In genomic region chr17:44307387-44308186, GRCh38 we compare ENCODE assay signal across 2 cellular contexts.
TF ChIP-seq lines count a peak whose summit lies in the region.

No MANE protein-coding gene starts in this region.

TF ChIP-seq in Ishikawa, 13 proteins besides CTCF, POLR2A, EP300 and RAD21 (continued from another document):
- TF ChIP-seq, protein P1, sequence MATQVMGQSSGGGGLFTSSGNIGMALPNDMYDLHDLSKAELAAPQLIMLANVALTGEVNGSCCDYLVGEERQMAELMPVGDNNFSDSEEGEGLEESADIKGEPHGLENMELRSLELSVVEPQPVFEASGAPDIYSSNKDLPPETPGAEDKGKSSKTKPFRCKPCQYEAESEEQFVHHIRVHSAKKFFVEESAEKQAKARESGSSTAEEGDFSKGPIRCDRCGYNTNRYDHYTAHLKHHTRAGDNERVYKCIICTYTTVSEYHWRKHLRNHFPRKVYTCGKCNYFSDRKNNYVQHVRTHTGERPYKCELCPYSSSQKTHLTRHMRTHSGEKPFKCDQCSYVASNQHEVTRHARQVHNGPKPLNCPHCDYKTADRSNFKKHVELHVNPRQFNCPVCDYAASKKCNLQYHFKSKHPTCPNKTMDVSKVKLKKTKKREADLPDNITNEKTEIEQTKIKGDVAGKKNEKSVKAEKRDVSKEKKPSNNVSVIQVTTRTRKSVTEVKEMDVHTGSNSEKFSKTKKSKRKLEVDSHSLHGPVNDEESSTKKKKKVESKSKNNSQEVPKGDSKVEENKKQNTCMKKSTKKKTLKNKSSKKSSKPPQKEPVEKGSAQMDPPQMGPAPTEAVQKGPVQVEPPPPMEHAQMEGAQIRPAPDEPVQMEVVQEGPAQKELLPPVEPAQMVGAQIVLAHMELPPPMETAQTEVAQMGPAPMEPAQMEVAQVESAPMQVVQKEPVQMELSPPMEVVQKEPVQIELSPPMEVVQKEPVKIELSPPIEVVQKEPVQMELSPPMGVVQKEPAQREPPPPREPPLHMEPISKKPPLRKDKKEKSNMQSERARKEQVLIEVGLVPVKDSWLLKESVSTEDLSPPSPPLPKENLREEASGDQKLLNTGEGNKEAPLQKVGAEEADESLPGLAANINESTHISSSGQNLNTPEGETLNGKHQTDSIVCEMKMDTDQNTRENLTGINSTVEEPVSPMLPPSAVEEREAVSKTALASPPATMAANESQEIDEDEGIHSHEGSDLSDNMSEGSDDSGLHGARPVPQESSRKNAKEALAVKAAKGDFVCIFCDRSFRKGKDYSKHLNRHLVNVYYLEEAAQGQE (IDR thresholded peaks at IDR 0.05; ENCODE audit: low read depth): no peak
- peak; percentile 27 for TF ChIP-seq NFIC (IDR thresholded peaks at IDR 0.05)
- no peak for TF ChIP-seq CREB1 (IDR thresholded peaks at IDR 0.05; ENCODE audit: low read depth)

TF ChIP-seq in WTC11, 78 proteins besides CTCF, POLR2A, EP300 and RAD21 (continued from another document and continues in another):
- TF ChIP-seq PRRX2 (CRISPR knock-in tag; IDR thresholded peaks at IDR 0.05): no peak
- no peak for TF ChIP-seq PREB (CRISPR knock-in tag; IDR thresholded peaks at IDR 0.05; ENCODE audit: borderline replicate concordance)
- no peak for TF ChIP-seq SMAD3 (CRISPR knock-in tag; IDR thresholded peaks at IDR 0.05; ENCODE audit: borderline replicate concordance)
- TF ChIP-seq JAZF1 (CRISPR knock-in tag; IDR thresholded peaks at IDR 0.05): no peak
- no peak for TF ChIP-seq CREM (CRISPR knock-in tag; IDR thresholded peaks at IDR 0.05)
- 0 out of 2 replicates have a peak, but pooled peaks have one; percentile 6 for TF ChIP-seq IRF1 (CRISPR knock-in tag; IDR thresholded peaks at IDR 0.05)
- TF ChIP-seq FOXP1 (CRISPR knock-in tag; IDR thresholded peaks at IDR 0.05; ENCODE audit: borderline replicate concordance): peak; percentile 55; the same call in 1 of the 2 replicates
- TF ChIP-seq, protein P2, sequence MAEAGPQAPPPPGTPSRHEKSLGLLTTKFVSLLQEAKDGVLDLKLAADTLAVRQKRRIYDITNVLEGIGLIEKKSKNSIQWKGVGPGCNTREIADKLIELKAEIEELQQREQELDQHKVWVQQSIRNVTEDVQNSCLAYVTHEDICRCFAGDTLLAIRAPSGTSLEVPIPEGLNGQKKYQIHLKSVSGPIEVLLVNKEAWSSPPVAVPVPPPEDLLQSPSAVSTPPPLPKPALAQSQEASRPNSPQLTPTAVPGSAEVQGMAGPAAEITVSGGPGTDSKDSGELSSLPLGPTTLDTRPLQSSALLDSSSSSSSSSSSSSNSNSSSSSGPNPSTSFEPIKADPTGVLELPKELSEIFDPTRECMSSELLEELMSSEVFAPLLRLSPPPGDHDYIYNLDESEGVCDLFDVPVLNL (CRISPR knock-in tag; IDR thresholded peaks at IDR 0.05; ENCODE audit: borderline replicate concordance, low read depth): 0 out of 2 replicates have a peak, but pooled peaks have one; percentile 24
- no peak for TF ChIP-seq ZNF219 (CRISPR knock-in tag; IDR thresholded peaks at IDR 0.05; ENCODE audit: borderline replicate concordance)
- peak; percentile 8; the same call in 1 of the 2 replicates for TF ChIP-seq FOXP4 (CRISPR knock-in tag; IDR thresholded peaks at IDR 0.05)
- TF ChIP-seq, protein P3, sequence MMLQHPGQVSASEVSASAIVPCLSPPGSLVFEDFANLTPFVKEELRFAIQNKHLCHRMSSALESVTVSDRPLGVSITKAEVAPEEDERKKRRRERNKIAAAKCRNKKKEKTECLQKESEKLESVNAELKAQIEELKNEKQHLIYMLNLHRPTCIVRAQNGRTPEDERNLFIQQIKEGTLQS (CRISPR knock-in tag; conservative IDR thresholded peaks at IDR 0.05): no peak
- TF ChIP-seq AR (CRISPR knock-in tag; IDR thresholded peaks at IDR 0.05): no peak
- no peak for TF ChIP-seq ELF4 (CRISPR knock-in tag; IDR thresholded peaks at IDR 0.05; ENCODE audit: low read depth)
- TF ChIP-seq ZBTB21 (CRISPR knock-in tag; IDR thresholded peaks at IDR 0.05; ENCODE audit: borderline replicate concordance): no peak
- TF ChIP-seq USF1 (CRISPR knock-in tag; IDR thresholded peaks at IDR 0.05): no peak
- no peak for TF ChIP-seq MYBL2 (CRISPR knock-in tag; IDR thresholded peaks at IDR 0.05)
- TF ChIP-seq OVOL2 (CRISPR knock-in tag; IDR thresholded peaks at IDR 0.05; ENCODE audit: borderline replicate concordance): no peak
- TF ChIP-seq SP1 (CRISPR knock-in tag; conservative IDR thresholded peaks at IDR 0.05): peak; percentile 56
- 0 out of 2 replicates have a peak, but pooled peaks have one; percentile 9 for TF ChIP-seq ETV6 (CRISPR knock-in tag; IDR thresholded peaks at IDR 0.05)
- TF ChIP-seq, protein P4, sequence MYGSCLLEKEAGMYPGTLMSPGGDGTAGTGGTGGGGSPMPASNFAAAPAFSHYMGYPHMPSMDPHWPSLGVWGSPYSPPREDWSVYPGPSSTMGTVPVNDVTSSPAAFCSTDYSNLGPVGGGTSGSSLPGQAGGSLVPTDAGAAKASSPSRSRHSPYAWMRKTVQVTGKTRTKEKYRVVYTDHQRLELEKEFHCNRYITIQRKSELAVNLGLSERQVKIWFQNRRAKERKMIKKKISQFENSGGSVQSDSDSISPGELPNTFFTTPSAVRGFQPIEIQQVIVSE (CRISPR knock-in tag; IDR thresholded peaks at IDR 0.05; ENCODE audit: borderline replicate concordance): no peak
- no peak for TF ChIP-seq ZNF263 (CRISPR knock-in tag; IDR thresholded peaks at IDR 0.05; ENCODE audit: low read depth)
- TF ChIP-seq, protein P5, sequence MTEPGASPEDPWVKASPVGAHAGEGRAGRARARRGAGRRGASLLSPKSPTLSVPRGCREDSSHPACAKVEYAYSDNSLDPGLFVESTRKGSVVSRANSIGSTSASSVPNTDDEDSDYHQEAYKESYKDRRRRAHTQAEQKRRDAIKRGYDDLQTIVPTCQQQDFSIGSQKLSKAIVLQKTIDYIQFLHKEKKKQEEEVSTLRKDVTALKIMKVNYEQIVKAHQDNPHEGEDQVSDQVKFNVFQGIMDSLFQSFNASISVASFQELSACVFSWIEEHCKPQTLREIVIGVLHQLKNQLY (CRISPR knock-in tag; IDR thresholded peaks at IDR 0.05): no peak
- TF ChIP-seq, protein P6, sequence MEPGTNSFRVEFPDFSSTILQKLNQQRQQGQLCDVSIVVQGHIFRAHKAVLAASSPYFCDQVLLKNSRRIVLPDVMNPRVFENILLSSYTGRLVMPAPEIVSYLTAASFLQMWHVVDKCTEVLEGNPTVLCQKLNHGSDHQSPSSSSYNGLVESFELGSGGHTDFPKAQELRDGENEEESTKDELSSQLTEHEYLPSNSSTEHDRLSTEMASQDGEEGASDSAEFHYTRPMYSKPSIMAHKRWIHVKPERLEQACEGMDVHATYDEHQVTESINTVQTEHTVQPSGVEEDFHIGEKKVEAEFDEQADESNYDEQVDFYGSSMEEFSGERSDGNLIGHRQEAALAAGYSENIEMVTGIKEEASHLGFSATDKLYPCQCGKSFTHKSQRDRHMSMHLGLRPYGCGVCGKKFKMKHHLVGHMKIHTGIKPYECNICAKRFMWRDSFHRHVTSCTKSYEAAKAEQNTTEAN (CRISPR knock-in tag; IDR thresholded peaks at IDR 0.05): no peak
- no peak for TF ChIP-seq JUN (CRISPR knock-in tag; IDR thresholded peaks at IDR 0.05)
- TF ChIP-seq ATF6 (CRISPR knock-in tag; IDR thresholded peaks at IDR 0.05): no peak
- TF ChIP-seq ZNF396 (CRISPR knock-in tag; IDR thresholded peaks at IDR 0.05; ENCODE audit: borderline replicate concordance): no peak
- 0 out of 2 replicates have a peak, but pooled peaks have one; percentile 15 for TF ChIP-seq FOXK1 (CRISPR knock-in tag; IDR thresholded peaks at IDR 0.05)
- TF ChIP-seq, protein P7, sequence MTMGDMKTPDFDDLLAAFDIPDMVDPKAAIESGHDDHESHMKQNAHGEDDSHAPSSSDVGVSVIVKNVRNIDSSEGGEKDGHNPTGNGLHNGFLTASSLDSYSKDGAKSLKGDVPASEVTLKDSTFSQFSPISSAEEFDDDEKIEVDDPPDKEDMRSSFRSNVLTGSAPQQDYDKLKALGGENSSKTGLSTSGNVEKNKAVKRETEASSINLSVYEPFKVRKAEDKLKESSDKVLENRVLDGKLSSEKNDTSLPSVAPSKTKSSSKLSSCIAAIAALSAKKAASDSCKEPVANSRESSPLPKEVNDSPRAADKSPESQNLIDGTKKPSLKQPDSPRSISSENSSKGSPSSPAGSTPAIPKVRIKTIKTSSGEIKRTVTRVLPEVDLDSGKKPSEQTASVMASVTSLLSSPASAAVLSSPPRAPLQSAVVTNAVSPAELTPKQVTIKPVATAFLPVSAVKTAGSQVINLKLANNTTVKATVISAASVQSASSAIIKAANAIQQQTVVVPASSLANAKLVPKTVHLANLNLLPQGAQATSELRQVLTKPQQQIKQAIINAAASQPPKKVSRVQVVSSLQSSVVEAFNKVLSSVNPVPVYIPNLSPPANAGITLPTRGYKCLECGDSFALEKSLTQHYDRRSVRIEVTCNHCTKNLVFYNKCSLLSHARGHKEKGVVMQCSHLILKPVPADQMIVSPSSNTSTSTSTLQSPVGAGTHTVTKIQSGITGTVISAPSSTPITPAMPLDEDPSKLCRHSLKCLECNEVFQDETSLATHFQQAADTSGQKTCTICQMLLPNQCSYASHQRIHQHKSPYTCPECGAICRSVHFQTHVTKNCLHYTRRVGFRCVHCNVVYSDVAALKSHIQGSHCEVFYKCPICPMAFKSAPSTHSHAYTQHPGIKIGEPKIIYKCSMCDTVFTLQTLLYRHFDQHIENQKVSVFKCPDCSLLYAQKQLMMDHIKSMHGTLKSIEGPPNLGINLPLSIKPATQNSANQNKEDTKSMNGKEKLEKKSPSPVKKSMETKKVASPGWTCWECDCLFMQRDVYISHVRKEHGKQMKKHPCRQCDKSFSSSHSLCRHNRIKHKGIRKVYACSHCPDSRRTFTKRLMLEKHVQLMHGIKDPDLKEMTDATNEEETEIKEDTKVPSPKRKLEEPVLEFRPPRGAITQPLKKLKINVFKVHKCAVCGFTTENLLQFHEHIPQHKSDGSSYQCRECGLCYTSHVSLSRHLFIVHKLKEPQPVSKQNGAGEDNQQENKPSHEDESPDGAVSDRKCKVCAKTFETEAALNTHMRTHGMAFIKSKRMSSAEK (CRISPR knock-in tag; IDR thresholded peaks at IDR 0.05; ENCODE audit: borderline replicate concordance): no peak
- TF ChIP-seq ZNF121 (CRISPR knock-in tag; IDR thresholded peaks at IDR 0.05): no peak
- peak; percentile 43; the same call in 1 of the 2 replicates for TF ChIP-seq NR1H2 (CRISPR knock-in tag; IDR thresholded peaks at IDR 0.05)
